8 cellular contexts compared by ENCODE assay signal in the genomic region with DNA sequence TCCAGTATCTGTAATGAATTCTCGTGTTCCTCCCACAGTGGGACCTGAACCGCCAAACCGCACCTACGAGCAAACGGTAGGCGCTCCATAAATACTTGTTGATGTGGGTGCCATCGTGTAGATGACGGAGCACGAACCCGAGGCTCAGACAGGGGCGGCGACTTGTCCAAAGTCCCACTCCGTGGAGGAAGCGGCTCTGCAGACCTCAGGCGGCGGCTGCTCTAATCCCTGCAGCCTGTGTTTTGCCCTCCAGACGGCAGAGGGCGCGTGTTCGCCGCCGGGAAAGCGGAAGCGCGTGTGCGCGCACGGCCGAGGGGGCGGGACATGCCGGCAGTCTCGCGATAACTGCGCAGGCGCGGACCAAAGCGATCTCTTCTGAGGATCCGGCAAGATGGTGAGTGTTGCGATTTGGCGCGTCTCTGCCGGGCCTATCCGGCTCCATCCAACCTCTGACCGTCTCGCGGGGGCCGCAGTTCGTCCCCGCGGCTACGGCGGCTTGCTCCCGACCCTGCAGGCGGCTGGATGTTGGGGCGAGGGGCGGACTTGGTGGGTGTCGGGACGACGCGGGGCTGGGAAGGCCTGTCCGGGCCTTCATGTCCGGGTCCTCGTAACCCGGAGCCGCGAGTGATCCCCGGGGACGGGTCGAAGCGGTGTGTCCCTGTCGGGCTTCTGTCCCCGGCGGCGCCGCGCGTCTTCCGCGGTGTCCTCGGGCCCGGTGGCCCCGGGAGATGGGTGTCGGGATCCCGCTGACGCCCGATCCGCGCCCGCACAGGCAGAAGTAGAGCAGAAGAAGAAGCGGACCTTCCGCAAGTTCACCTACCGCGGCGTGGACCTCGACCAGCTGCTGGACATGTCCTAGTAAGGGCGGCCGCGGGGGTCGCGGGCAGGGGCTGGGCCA. TPM values are rescaled to one million over a fixed set of nuclear protein-coding genes. Genes with fewer than 3 reads are reported as not detected.
DNase-seq lines count a peak whose midpoint lies in the region; ATAC-seq and TF ChIP-seq lines count a peak whose summit lies in the region.

TSS of gene RPS15 (plus strand) at position 362 of the 898 bp plus-strand sequence. CDS start at position 392, 30 bp downstream.

- peaks cover 40% of the 10 kb centered on the region for H3K79me2 ChIP-seq in PC-9 (ENCODE audit: low read depth)

- peak within 1 kb of the TSS; percentile 76 for H3K4me3 ChIP-seq in PC-9
- H3K4me3 ChIP-seq in epithelial cell of proximal tubule (ENCODE audit: low read depth, low read length), result peak within 1 kb of the TSS; percentile 78
- peak within 1 kb of the TSS; percentile 72 for H3K4me3 ChIP-seq in mucosa of stomach (ENCODE audit: low read length)

- peak within 1 kb of the TSS; percentile 90 for H3K9ac ChIP-seq in mucosa of stomach (ENCODE audit: low read length)

- TSS peak; percentile 60 for BruUV-seq in PC-9 (replicated peaks; lab: Mats Ljungman, UMichigan)

- peaks cover 65% of the 10 kb centered on the region for H3F3A ChIP-seq in PC-9 (ENCODE audit: insufficient read depth, low read depth)

- in situ Hi-C loops in KBM-7 (cut with MboI; ENCODE audit: low pct_unique_long_range_greater_than_20kb, low sequenced_read_pairs), result no loop called here

- peak; percentile 79 for ATAC-seq in GM21529 (IDR thresholded peaks at IDR 0.05; ENCODE audit: unreplicated experiment)

- POLR2A ChIA-PET in PC-9 (lab: Charles Lee; ENCODE audit: unreplicated experiment), result interaction anchor here (0.6 kb wide), 1 partner anchor 53 kb away, joined by 4 read pairs; the partner anchor contains the start of gene REEP6

- no peaks in the 10 kb centered on the region for H3K9me2 ChIP-seq in PC-9 (ENCODE audit: insufficient read depth)

- H2AFZ ChIP-seq in PC-9, result 0 out of 2 replicates have a peak within 1 kb of the TSS, but pooled peaks have one; percentile 68

- H3K36me3 ChIP-seq in PC-9 (ENCODE audit: low read depth) (peaks cover 10% of the 10 kb centered on the region), mucosa of stomach (ENCODE audit: control insufficient read depth, insufficient read depth, low read length) (peaks cover 17% of the 10 kb centered on the region)

- DNase-seq in DMS153 (lab: John Stamatoyannopoulos, UW), result peak; percentile 54
- peak; percentile 96 for DNase-seq in KBM-7
- peak; percentile 77 to 85 for DNase-seq in PC-9
- peak; percentile 96 for DNase-seq in activated T-cell treated with anti-CD3 and anti-CD28 coated beads for 48 hours (ENCODE audit: low read depth)
- peak; percentile 58 for DNase-seq in epithelial cell of proximal tubule (ENCODE audit: low read depth)
- DNase-seq in stimulated activated CD8-positive, alpha-beta memory T cell treated with anti-CD3 and anti-CD28 coated beads, Interleukin-4, amount 100 ng/mL, for 48 hours, result peak; percentile 96

- H3K27me3 ChIP-seq in PC-9 (ENCODE audit: insufficient read depth, low read depth), result no peaks in the 10 kb centered on the region
- no peaks in the 10 kb centered on the region for H3K27me3 ChIP-seq in mucosa of stomach (ENCODE audit: control insufficient read depth, insufficient read depth, low read length)

- H3K27ac ChIP-seq in PC-9, result peak within 1 kb of the TSS; percentile 89

- peak within 1 kb of the TSS; percentile 90 for H3K4me2 ChIP-seq in PC-9

- H3K4me1 ChIP-seq in PC-9 (replicated peaks; ENCODE audit: insufficient read depth), result peaks cover 9% of the 10 kb centered on the region
- peaks cover 10% of the 10 kb centered on the region for H3K4me1 ChIP-seq in mucosa of stomach (ENCODE audit: control insufficient read depth, insufficient read depth, low read length)

- peaks cover 39% of the 10 kb centered on the region for H4K20me1 ChIP-seq in PC-9 (ENCODE audit: insufficient read depth)

- peak; percentile 75 for TF ChIP-seq CTCF in PC-9 (conservative IDR thresholded peaks at IDR 0.05)
- peak; percentile 82 for TF ChIP-seq CTCF in epithelial cell of proximal tubule (conservative IDR thresholded peaks at IDR 0.05; ENCODE audit: low read depth, low read length)

- CTCF ChIA-PET in PC-9 (lab: Charles Lee), result no interaction called here

- intact Hi-C loops in PC-9 (cut with micrococcal nuclease; ENCODE audit: unreplicated experiment), result loop anchor here (1.0 kb wide), 1 partner anchor 30 kb away; no protein-coding TSS in a partner anchor

- H3K9me3 ChIP-seq in PC-9 (ENCODE audit: insufficient read depth, low read depth), result no peaks in the 10 kb centered on the region
- no peaks in the 10 kb centered on the region for H3K9me3 ChIP-seq in mucosa of stomach (ENCODE audit: control insufficient read depth, low read length)

RNA-seq across cellular contexts. Expression of gene RPS15, which starts in this region (rescaled TPM):
- 967 and 1,004 TPM in 2 replicates for total RNA-seq in PC-9 (2021)
- total RNA-seq in epithelial cell of proximal tubule, result 2,061 and 3,361 TPM in 2 replicates

Comparison
In these comparisons a context has a peak if more than half of its experiments do, and no peak if none do; other contexts are left out.
1. Peak in every context shown above with its lines: DNase-seq, ATAC-seq, H3K4me3 ChIP-seq and H3K27ac ChIP-seq.